In genomic region chr10:118151461-118151860, GRCh38 we compare ENCODE assay signal across 14 cellular contexts.
DNase-seq lines count a peak whose midpoint lies in the region; TF ChIP-seq lines count a peak whose summit lies in the region.
"Had no signal": no experiment of that assay in that cellular context is flagged by ENCODE, and none has a peak within 500 bp of the region (broad histone marks: within the 10 kb centered on the region; RNA-seq: fewer than 3 reads in every experiment).

No MANE protein-coding gene starts in this region.

- no peaks in the 10 kb centered on the region for H3K4me1 ChIP-seq in CD8-positive, alpha-beta memory T cell (ENCODE audit: insufficient read depth, low read length)
- H3K4me1 ChIP-seq: A549, BE2C had no signal

- H3K27me3 ChIP-seq in CD8-positive, alpha-beta memory T cell (ENCODE audit: insufficient read depth, low read length, poor library complexity, severe bottlenecking), result no peaks in the 10 kb centered on the region
- H3K27me3 ChIP-seq: BE2C had no signal

- H3K9me3 Mint-ChIP-seq in CD8-positive, alpha-beta memory T cell, result peaks cover 0 to 7% (median 2%) of the 10 kb centered on the region in 5 donors
- no peaks in the 10 kb centered on the region for H3K9me3 Mint-ChIP-seq in activated naive CD4-positive, alpha-beta T cell treated with anti-CD3 and anti-CD28 coated beads, Interleukin-2, amount 10 ng/mL, durations not matched to agents 7 days and 5 days

- no peak overlapping the region for H3K4me3 Mint-ChIP-seq in CD8-positive, alpha-beta memory T cell
- no peak overlapping the region for H3K4me3 Mint-ChIP-seq in activated naive CD4-positive, alpha-beta T cell treated with anti-CD3 and anti-CD28 coated beads, Interleukin-2, amount 10 ng/mL, durations not matched to agents 7 days and 5 days
- H3K4me3 Mint-ChIP-seq: CD8-positive, alpha-beta T cell; H9 had no signal

- H3K4me3 ChIP-seq in retinal pigment epithelial cell (ENCODE audit: low read length), result no peak overlapping the region
- no peak overlapping the region for H3K4me3 ChIP-seq in CD8-positive, alpha-beta memory T cell (ENCODE audit: low read length)
- H3K4me3 ChIP-seq: A549 had no signal

- DNase-seq in amniotic epithelial cell (ENCODE audit: low read depth) (peak; percentile 0), kidney tubule cell (ENCODE audit: low spot score) (peak; percentile 2), retinal pigment epithelial cell (ENCODE audit: low read depth) (peak; percentile 59), COR-L47 (lab: John Stamatoyannopoulos, UW) (no peak), NCI-H2107 treated with DMSO at 0.1 percent for 48 hours (lab: John Stamatoyannopoulos, UW; ENCODE audit: unreplicated experiment) (no peak)
- no peak for DNase-seq in CD8-positive, alpha-beta memory T cell
- no peak for DNase-seq in activated naive CD4-positive, alpha-beta T cell treated with anti-CD3 and anti-CD28 coated beads, Interleukin-2, amount 10 ng/mL, durations not matched to agents 7 days and 5 days
- DNase-seq: BE2C; CD8-positive, alpha-beta T cell; DMS79; GOT3; H9 had no signal

- H3K27ac Mint-ChIP-seq in CD8-positive, alpha-beta memory T cell, result peak overlapping the region in 1 of 8 donors; percentile 25
- no peak overlapping the region for H3K27ac Mint-ChIP-seq in activated naive CD4-positive, alpha-beta T cell treated with anti-CD3 and anti-CD28 coated beads, Interleukin-2, amount 10 ng/mL, durations not matched to agents 7 days and 5 days
- H3K27ac Mint-ChIP-seq: CD8-positive, alpha-beta T cell; H9 had no signal

- H3K4me1 Mint-ChIP-seq in CD8-positive, alpha-beta memory T cell, result no peaks in the 10 kb centered on the region
- H3K4me1 Mint-ChIP-seq in activated naive CD4-positive, alpha-beta T cell treated with anti-CD3 and anti-CD28 coated beads, Interleukin-2, amount 10 ng/mL, durations not matched to agents 7 days and 5 days, result no peaks in the 10 kb centered on the region
- H3K4me1 Mint-ChIP-seq: H9 had no signal

- no peak for TF ChIP-seq CTCF in retinal pigment epithelial cell (conservative IDR thresholded peaks at IDR 0.05; ENCODE audit: low read depth, low read length)

- peaks cover 0 to 23% of the 10 kb centered on the region in 2 donors for H3K27me3 Mint-ChIP-seq in CD8-positive, alpha-beta memory T cell
- no peaks in the 10 kb centered on the region for H3K27me3 Mint-ChIP-seq in activated naive CD4-positive, alpha-beta T cell treated with anti-CD3 and anti-CD28 coated beads, Interleukin-2, amount 10 ng/mL, durations not matched to agents 7 days and 5 days

- no peaks in the 10 kb centered on the region for H3K36me3 Mint-ChIP-seq in CD8-positive, alpha-beta memory T cell
- no peaks in the 10 kb centered on the region for H3K36me3 Mint-ChIP-seq in activated naive CD4-positive, alpha-beta T cell treated with anti-CD3 and anti-CD28 coated beads, Interleukin-2, amount 10 ng/mL, durations not matched to agents 7 days and 5 days
- H3K36me3 Mint-ChIP-seq: CD8-positive, alpha-beta T cell had no signal

- H3K9me3 ChIP-seq in CD8-positive, alpha-beta memory T cell (ENCODE audit: low read length), result no peaks in the 10 kb centered on the region
- H3K9me3 ChIP-seq: A549, BE2C had no signal

- no peaks in the 10 kb centered on the region for H3K36me3 ChIP-seq in CD8-positive, alpha-beta memory T cell (ENCODE audit: insufficient read depth, low read length)
- H3K36me3 ChIP-seq: BE2C had no signal

- no peak overlapping the region for H3K27ac ChIP-seq in CD8-positive, alpha-beta memory T cell (ENCODE audit: low read depth, low read length)
- H3K27ac ChIP-seq: A549, C4-2B had no signal

- CTCF ChIA-PET in CD8-positive, alpha-beta memory T cell (lab: Charles Lee), result no interaction called here
- CTCF ChIA-PET in activated naive CD4-positive, alpha-beta T cell treated with anti-CD3 and anti-CD28 coated beads, Interleukin-2, amount 10 ng/mL, durations not matched to agents 7 days and 5 days (lab: Charles Lee), result no interaction called here

- POLR2A ChIA-PET in CD8-positive, alpha-beta memory T cell (lab: Charles Lee), result no interaction called here

Comparison
In these comparisons a context has a peak if more than half of its experiments do, and no peak if none do; other contexts are left out.
1. DNase-seq: peak in amniotic epithelial cell (single experiment), kidney tubule cell (single experiment) and retinal pigment epithelial cell (single experiment); none in COR-L47 (single experiment), CD8-positive, alpha-beta memory T cell (0 of 5), activated naive CD4-positive, alpha-beta T cell treated with anti-CD3 and anti-CD28 coated beads, Interleukin-2, amount 10 ng/mL, durations not matched to agents 7 days and 5 days (single experiment) and NCI-H2107 treated with DMSO at 0.1 percent for 48 hours (single experiment).